In the genomic region with DNA sequence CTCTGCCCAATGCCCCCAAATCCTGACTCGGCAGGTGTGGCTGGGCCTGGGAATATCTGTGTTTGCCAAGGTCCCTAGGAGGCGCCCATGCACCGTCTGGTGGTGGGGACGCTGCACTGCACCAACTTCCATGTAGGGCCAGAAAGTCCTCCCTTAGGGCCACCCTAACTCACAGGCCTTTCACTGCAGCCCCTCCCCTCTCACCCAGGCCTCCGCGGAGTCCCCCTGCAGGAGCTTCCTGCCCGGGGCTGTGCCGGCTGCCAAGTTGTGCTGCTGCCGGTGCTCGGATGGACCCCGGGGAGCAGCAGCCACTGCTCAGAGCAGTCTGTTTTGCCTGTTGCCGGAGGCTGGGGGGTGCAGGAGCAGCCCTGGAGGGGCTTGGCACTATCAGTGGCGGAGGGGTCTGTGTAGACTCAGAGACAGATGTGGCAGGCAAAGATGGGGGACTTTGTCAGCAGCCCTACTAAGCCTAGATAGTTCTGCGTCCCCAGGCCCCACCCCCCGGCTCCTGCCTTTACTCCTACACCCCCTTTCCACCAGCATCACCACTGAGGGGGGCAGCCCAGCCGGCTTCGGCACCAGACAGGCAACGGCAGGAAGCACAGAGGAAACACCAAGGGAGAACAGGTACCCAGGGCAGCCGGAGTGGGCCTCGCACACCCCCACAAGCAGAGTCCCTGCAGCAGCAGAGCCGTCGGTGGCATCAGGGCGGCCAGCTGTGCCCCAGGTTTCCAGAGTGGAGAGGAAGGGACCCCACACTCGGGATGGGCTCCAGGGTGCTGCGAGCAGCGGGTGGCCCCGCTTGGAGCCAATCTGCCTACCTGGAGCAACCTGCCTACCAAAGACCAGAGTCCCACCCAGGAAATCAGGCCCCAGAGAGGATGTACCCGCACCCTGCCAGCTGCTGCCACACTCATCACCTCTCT, we compare ENCODE assay signal across 8 cellular contexts.
A peak's percentile ranks its signal among the peaks of the same experiment; 100 is the strongest.
DNase-seq lines count a peak whose midpoint lies in the region; ATAC-seq lines count a peak whose summit lies in the region.

No MANE protein-coding gene starts in this region.

- no peak for ATAC-seq in GM18861 (IDR thresholded peaks at IDR 0.05; ENCODE audit: unreplicated experiment)
- ATAC-seq in GM21786 (IDR thresholded peaks at IDR 0.05; ENCODE audit: unreplicated experiment), result no peak
- ATAC-seq in GM21447 (IDR thresholded peaks at IDR 0.05; ENCODE audit: unreplicated experiment), result no peak

- DNase-seq in DMS53 treated with DMSO at 0.1 percent for 48 hours (lab: John Stamatoyannopoulos, UW; ENCODE audit: unreplicated experiment) (peak; percentile 17), HT1080 (ENCODE audit: low read depth) (peak; percentile 41), amniotic epithelial cell (ENCODE audit: low read depth) (peak; percentile 5), hippocampal formation (lab: John Stamatoyannopoulos, UW) (peak; percentile 26 to 68)
- DNase-seq in stimulated activated CD8-positive, alpha-beta memory T cell treated with anti-CD3 and anti-CD28 coated beads, Interleukin-4, amount 100 ng/mL, for 48 hours, result peak; percentile 29
